ENCODE assay signal across 8 cellular contexts in genomic region chr11:3564384-3564783, GRCh38.
DNase-seq lines count a peak whose midpoint lies in the region; ATAC-seq and TF ChIP-seq lines count a peak whose summit lies in the region.
"Not testable (repeated sequence)": the region's sequence is repeated elsewhere in the genome, so short reads cannot be mapped to it uniquely, and the experiment has no call there.

No MANE protein-coding gene starts in this region.

- H3K27ac ChIP-seq in GM23338 (ENCODE audit: low read depth); MM.1S (ENCODE audit: low read length); OCI-LY7 (ENCODE audit: low read depth, low read length, poor library complexity, severe bottlenecking); mesendoderm (ENCODE audit: low read depth, low read length); smooth muscle cell (ENCODE audit: low read depth): not testable (repeated sequence)

- H3K9me3 Mint-ChIP-seq in Caco-2 (ENCODE audit: unreplicated experiment); GM23338: not testable (repeated sequence)

- not testable (repeated sequence) for H3F3A ChIP-seq in GM23338 (replicated peaks; ENCODE audit: low read depth); MM.1S (ENCODE audit: insufficient read depth, low read length); smooth muscle cell (ENCODE audit: low read depth)

- H3K56ac ChIP-seq in mesendoderm (ENCODE audit: low read length) = not testable (repeated sequence)

- H3K27ac Mint-ChIP-seq in Caco-2 (ENCODE audit: unreplicated experiment); GM23338: not testable (repeated sequence)

- not testable (repeated sequence) for H4K20me1 ChIP-seq in GM23338 (replicated peaks; ENCODE audit: insufficient read depth); MM.1S (ENCODE audit: insufficient read depth, low read length); OCI-LY7 (ENCODE audit: insufficient read depth, low read length); smooth muscle cell (ENCODE audit: low read depth)

- not testable (repeated sequence) for H2BK120ac ChIP-seq in mesendoderm (ENCODE audit: low read depth, low read length)

- not testable (repeated sequence) for H3K9ac ChIP-seq in MM.1S (ENCODE audit: low read length); mesendoderm (ENCODE audit: low read length); smooth muscle cell (ENCODE audit: low read depth)

- H3K4me1 Mint-ChIP-seq in Caco-2 (ENCODE audit: low read depth, unreplicated experiment) = not testable (repeated sequence)
- H3K4me1 Mint-ChIP-seq in GM23338 = peaks cover 18% of the 10 kb centered on the region

- POLR2A ChIA-PET in Caco-2 (lab: Charles Lee); OCI-LY7 (lab: Charles Lee): not testable (repeated sequence)

- H3K23ac ChIP-seq in mesendoderm (ENCODE audit: low read length) = not testable (repeated sequence)

- CTCF ChIA-PET in Caco-2 (lab: Charles Lee) = interaction anchor here (0.7 to 1.6 kb wide), 2 partner anchors 87 to 244 kb away, joined by 4 read pairs; no protein-coding TSS in a partner anchor
- CTCF ChIA-PET in OCI-LY7 (lab: Charles Lee; ENCODE audit: unreplicated experiment) = not testable (repeated sequence)

- DNase-seq in Caco-2 (peak in 1 of 2 experiments; percentile 59), GM23338 (ENCODE audit: low spot score) (peak; percentile 46), mesendoderm (peak; percentile 45)
- not testable (repeated sequence) for DNase-seq in MM.1S; OCI-LY7 (ENCODE audit: low spot score); astrocyte of the spinal cord (ENCODE audit: low read depth, low spot score); epithelial cell of esophagus (ENCODE audit: low read depth); smooth muscle cell (lab: John Stamatoyannopoulos, UW; ENCODE audit: unreplicated experiment)

- in situ Hi-C loops in astrocyte of the spinal cord (cut with HindIII; ENCODE audit: low sequenced_read_pairs) = not testable (repeated sequence)

- H4K5ac ChIP-seq in mesendoderm (ENCODE audit: low read length) = not testable (repeated sequence)

- not testable (repeated sequence) for H3K36me3 ChIP-seq in Caco-2 (ENCODE audit: control insufficient read depth, insufficient read depth, low read length); GM23338 (ENCODE audit: insufficient read depth); MM.1S (replicated peaks; ENCODE audit: insufficient read depth, low read length); OCI-LY7 (ENCODE audit: insufficient read depth, low read length); mesendoderm (ENCODE audit: control insufficient read depth, insufficient read depth, low read length); smooth muscle cell (ENCODE audit: low read depth)

- not testable (repeated sequence) for H3K36me3 Mint-ChIP-seq in Caco-2 (ENCODE audit: insufficient read depth, unreplicated experiment); GM23338 (ENCODE audit: low read depth)

- H3K9me3 ChIP-seq in Caco-2; MM.1S (replicated peaks; ENCODE audit: insufficient read depth, low read length); OCI-LY7 (ENCODE audit: low read length); smooth muscle cell (replicated peaks; ENCODE audit: low read depth): not testable (repeated sequence)

- H3K27me3 Mint-ChIP-seq in Caco-2 (ENCODE audit: insufficient read depth, unreplicated experiment); GM23338 (ENCODE audit: insufficient read depth, low read depth, poor library complexity): not testable (repeated sequence)

- not testable (repeated sequence) for BruUV-seq in Caco-2 (replicated peaks; lab: Mats Ljungman, UMichigan); OCI-LY7 (replicated peaks; lab: Mats Ljungman, UMichigan)

- not testable (repeated sequence) for H3K79me2 ChIP-seq in GM23338 (replicated peaks; ENCODE audit: insufficient read depth); MM.1S (ENCODE audit: low read length); OCI-LY7 (ENCODE audit: insufficient read depth, low read depth, low read length); mesendoderm (ENCODE audit: control insufficient read depth, insufficient read depth, low read length); smooth muscle cell (ENCODE audit: low read depth)

- not testable (repeated sequence) for H2AFZ ChIP-seq in GM23338; MM.1S (ENCODE audit: low read length); OCI-LY7 (ENCODE audit: low read length); smooth muscle cell (ENCODE audit: low read depth)

- TF ChIP-seq CTCF in Caco-2 (IDR thresholded peaks at IDR 0.05; ENCODE audit: insufficient read depth in 1 of 2, low read depth in 1 of 2, low read length in 1 of 2, severe bottlenecking in 1 of 2, unreplicated experiment in 1 of 2) (peak; percentile 48 to 56), GM23338 (conservative IDR thresholded peaks at IDR 0.05; ENCODE audit: low read depth in 2 of 2) (peak; percentile 35 to 66; a peak in 3 of 4 replicates), MM.1S (IDR thresholded peaks at IDR 0.05; ENCODE audit: low read length) (peak; percentile 15; the same call in 1 of the 2 replicates), OCI-LY7 (conservative IDR thresholded peaks at IDR 0.05; ENCODE audit: low read length) (0 out of 2 replicates have a peak, but pooled peaks have one; percentile 19), astrocyte of the spinal cord (IDR thresholded peaks at IDR 0.05; ENCODE audit: low read depth, low read length) (peak; percentile 3), epithelial cell of esophagus (IDR thresholded peaks at IDR 0.05; ENCODE audit: insufficient read depth, low read depth, low read length, missing control alignments) (peak; percentile 9), smooth muscle cell (IDR thresholded peaks at IDR 0.05; ENCODE audit: borderline replicate concordance, insufficient read depth, poor library complexity, severe bottlenecking) (peak; percentile 38)

- intact Hi-C loops in Caco-2 (cut with micrococcal nuclease; ENCODE audit: unreplicated experiment) = loop anchor here (5.0 kb wide), 1 partner anchor 87 kb away; no protein-coding TSS in a partner anchor
- intact Hi-C loops in OCI-LY7 (cut with micrococcal nuclease; ENCODE audit: unreplicated experiment) = not testable (repeated sequence)

- H3K4me3 Mint-ChIP-seq in Caco-2 (ENCODE audit: unreplicated experiment); GM23338: not testable (repeated sequence)

- H3K4me2 ChIP-seq in GM23338; MM.1S (ENCODE audit: low read depth, low read length); OCI-LY7 (ENCODE audit: low read length); mesendoderm (ENCODE audit: low read length); smooth muscle cell: not testable (repeated sequence)

- not testable (repeated sequence) for H3K4me1 ChIP-seq in Caco-2; GM23338 (ENCODE audit: insufficient read depth); MM.1S (ENCODE audit: low read length); OCI-LY7 (ENCODE audit: insufficient read depth, low read length, poor library complexity, severe bottlenecking); mesendoderm (ENCODE audit: control insufficient read depth, low read depth, low read length); smooth muscle cell (ENCODE audit: low read depth)

- not testable (repeated sequence) for H4K8ac ChIP-seq in mesendoderm (ENCODE audit: low read depth, low read length)

- H3K27me3 ChIP-seq in Caco-2 (replicated peaks; ENCODE audit: control insufficient read depth, insufficient read depth, low read length); GM23338 (ENCODE audit: insufficient read depth); MM.1S (replicated peaks; ENCODE audit: insufficient read depth, low read length); mesendoderm (ENCODE audit: insufficient read depth, low read length, poor library complexity); smooth muscle cell (ENCODE audit: low read depth): not testable (repeated sequence)

- H3K9me2 ChIP-seq in GM23338 (ENCODE audit: insufficient read depth); MM.1S (replicated peaks; ENCODE audit: insufficient read depth, low read length); OCI-LY7 (ENCODE audit: insufficient read depth, low read length): not testable (repeated sequence)

- not testable (repeated sequence) for H3K79me1 ChIP-seq in mesendoderm (ENCODE audit: low read length)

- H2BK15ac ChIP-seq in mesendoderm (replicated peaks; ENCODE audit: low read depth) = not testable (repeated sequence)

- not testable (repeated sequence) for H3K18ac ChIP-seq in mesendoderm (ENCODE audit: low read length)

- WGBS in mesendoderm (ENCODE audit: extremely low coverage, insufficient coverage, low lambda C conversion rate) = no CpG with 5 or more reads among the region's 1 CpG
- WGBS in smooth muscle cell (ENCODE audit: low lambda C conversion rate) = 9% methylated on average over 1 of the region's 1 CpG

- not testable (repeated sequence) for H3K4ac ChIP-seq in mesendoderm (ENCODE audit: low read depth, low read length)

- not testable (repeated sequence) for H2BK5ac ChIP-seq in mesendoderm (ENCODE audit: low read length)

- not testable (repeated sequence) for H3K4me3 ChIP-seq in Caco-2 (ENCODE audit: low read depth, low read length); GM23338; MM.1S (ENCODE audit: low read length); OCI-LY7 (ENCODE audit: low read depth, low read length, poor library complexity, severe bottlenecking); astrocyte of the spinal cord (ENCODE audit: low read depth, low read length); epithelial cell of esophagus (ENCODE audit: low read length); mesendoderm (ENCODE audit: low read length); smooth muscle cell

- not testable (repeated sequence) for ATAC-seq in GM23338

- not testable (repeated sequence) for H2AK5ac ChIP-seq in mesendoderm (ENCODE audit: low read length)
